2 cellular contexts compared by ENCODE assay signal in genomic region chr15:23132787-23133186, GRCh38. TPM values are rescaled to one million over a fixed set of nuclear protein-coding genes. Genes with fewer than 3 reads are reported as not detected.
"Had no signal": no experiment of that assay in that cellular context is flagged by ENCODE, and none has a peak within 500 bp of the region (broad histone marks: within the 10 kb centered on the region; RNA-seq: fewer than 3 reads in every experiment).

No MANE protein-coding gene starts in this region.

RNA-seq across cellular contexts. Expression of gene GOLGA6L1, which starts 3.8 kb away (rescaled TPM):
- total RNA-seq: G401, GM12878 had no signal
- polyA plus RNA-seq: GM12878 had no signal
